ENCODE assay signal across 31 cellular contexts in genomic region chr12:12964255-12964654, GRCh38. TPM values are rescaled to one million over a fixed set of nuclear protein-coding genes. Genes with fewer than 3 reads are reported as not detected.
DNase-seq lines count a peak whose midpoint lies in the region; ATAC-seq and TF ChIP-seq lines count a peak whose summit lies in the region.
"Had no signal": no experiment of that assay in that cellular context is flagged by ENCODE, and none has a peak within 500 bp of the region (broad histone marks: within the 10 kb centered on the region; RNA-seq: fewer than 3 reads in every experiment).

No MANE protein-coding gene starts in this region.

- intact Hi-C loops in activated CD4-positive, alpha-beta memory T cell treated with anti-CD3 and anti-CD28 coated beads for 36 hours (cut with micrococcal nuclease), result no loop called here

- peak overlapping the region; percentile 38 for H3K27ac Mint-ChIP-seq in activated CD4-positive, alpha-beta memory T cell treated with anti-CD3 and anti-CD28 coated beads, Interleukin-2, amount 10 ng/mL, durations not matched to agents 7 days and 5 days
- H3K27ac Mint-ChIP-seq in activated CD4-positive, alpha-beta memory T cell treated with anti-CD3 and anti-CD28 coated beads for 36 hours, result no peak overlapping the region
- H3K27ac Mint-ChIP-seq in effector memory CD8-positive, alpha-beta T cell, result no peak overlapping the region
- H3K27ac Mint-ChIP-seq: activated naive CD8-positive, alpha-beta T cell; activated T-helper 17 cell treated with anti-CD3 and anti-CD28 coated beads, Interleukin-2, amount 50 U/mL, for 72 hours; CD4-positive, alpha-beta memory T cell; IgD-negative memory B cell; natural killer cell had no signal

- no peak overlapping the region for H3K4me3 Mint-ChIP-seq in activated CD4-positive, alpha-beta memory T cell treated with anti-CD3 and anti-CD28 coated beads, Interleukin-2, amount 10 ng/mL, durations not matched to agents 7 days and 5 days
- no peak overlapping the region for H3K4me3 Mint-ChIP-seq in activated CD4-positive, alpha-beta memory T cell treated with anti-CD3 and anti-CD28 coated beads for 36 hours
- no peak overlapping the region for H3K4me3 Mint-ChIP-seq in effector memory CD8-positive, alpha-beta T cell
- H3K4me3 Mint-ChIP-seq: activated naive CD8-positive, alpha-beta T cell; activated T-helper 17 cell treated with anti-CD3 and anti-CD28 coated beads, Interleukin-2, amount 50 U/mL, for 72 hours; CD4-positive, alpha-beta memory T cell; natural killer cell had no signal

- no peak for TF ChIP-seq CTCF in fibroblast of villous mesenchyme (IDR thresholded peaks at IDR 0.05; ENCODE audit: insufficient read depth, low read depth, low read length)

- DNase-seq in activated CD4-positive, alpha-beta memory T cell treated with anti-CD3 and anti-CD28 coated beads, Interleukin-2, amount 10 ng/mL, durations not matched to agents 7 days and 5 days, result no peak
- DNase-seq in activated CD4-positive, alpha-beta memory T cell treated with anti-CD3 and anti-CD28 coated beads for 36 hours, result no peak
- DNase-seq in HT1080 (ENCODE audit: low read depth), result peak; percentile 4
- DNase-seq in NOMO-1 (lab: John Stamatoyannopoulos, UW; ENCODE audit: unreplicated experiment in 2 of 2), result peak; percentile 49 to 65
- DNase-seq in fibroblast of villous mesenchyme (ENCODE audit: low read depth), result peak; percentile 13
- DNase-seq in effector memory CD8-positive, alpha-beta T cell, result no peak
- DNase-seq in NCI-H128 (lab: John Stamatoyannopoulos, UW; ENCODE audit: unreplicated experiment), result no peak
- DNase-seq: caudate nucleus; CD4-positive, alpha-beta memory T cell; cortex of kidney; DMS 273 treated with DMSO at 0.1 percent for 48 hours; foreskin keratinocyte; heart left ventricle; lower lobe of right lung; MM.1S; natural killer cell; NCI-H1694; NCI-H510A; SJCRH30; stomach; thyroid gland had no signal

- H3K9me3 Mint-ChIP-seq in activated CD4-positive, alpha-beta memory T cell treated with anti-CD3 and anti-CD28 coated beads, Interleukin-2, amount 10 ng/mL, durations not matched to agents 7 days and 5 days, result no peaks in the 10 kb centered on the region
- no peaks in the 10 kb centered on the region for H3K9me3 Mint-ChIP-seq in activated CD4-positive, alpha-beta memory T cell treated with anti-CD3 and anti-CD28 coated beads for 36 hours
- no peaks in the 10 kb centered on the region for H3K9me3 Mint-ChIP-seq in effector memory CD8-positive, alpha-beta T cell
- H3K9me3 Mint-ChIP-seq: activated T-helper 17 cell treated with anti-CD3 and anti-CD28 coated beads, Interleukin-2, amount 50 U/mL, for 72 hours; IgD-negative memory B cell; natural killer cell had no signal

- no peaks in the 10 kb centered on the region for H3K27me3 Mint-ChIP-seq in activated CD4-positive, alpha-beta memory T cell treated with anti-CD3 and anti-CD28 coated beads, Interleukin-2, amount 10 ng/mL, durations not matched to agents 7 days and 5 days
- peaks cover 4% of the 10 kb centered on the region for H3K27me3 Mint-ChIP-seq in activated CD4-positive, alpha-beta memory T cell treated with anti-CD3 and anti-CD28 coated beads for 36 hours
- H3K27me3 Mint-ChIP-seq in effector memory CD8-positive, alpha-beta T cell, result peaks cover under 1 to 12% of the 10 kb centered on the region in 2 donors

- H3K36me3 Mint-ChIP-seq in activated CD4-positive, alpha-beta memory T cell treated with anti-CD3 and anti-CD28 coated beads, Interleukin-2, amount 10 ng/mL, durations not matched to agents 7 days and 5 days (ENCODE audit: low read depth), result no peaks in the 10 kb centered on the region
- no peaks in the 10 kb centered on the region for H3K36me3 Mint-ChIP-seq in activated CD4-positive, alpha-beta memory T cell treated with anti-CD3 and anti-CD28 coated beads for 36 hours
- no peaks in the 10 kb centered on the region for H3K36me3 Mint-ChIP-seq in effector memory CD8-positive, alpha-beta T cell (ENCODE audit: insufficient read depth)
- H3K36me3 Mint-ChIP-seq: natural killer cell had no signal

- no peak for ATAC-seq in effector memory CD8-positive, alpha-beta T cell (replicated peaks)
- no peak for ATAC-seq in HG02678 (IDR thresholded peaks at IDR 0.05; ENCODE audit: unreplicated experiment)
- ATAC-seq: A549; activated T-helper 17 cell treated with anti-CD3 and anti-CD28 coated beads, Interleukin-2, amount 50 U/mL, for 72 hours; foreskin keratinocyte; heart left ventricle had no signal

- POLR2A ChIA-PET in activated CD4-positive, alpha-beta memory T cell treated with anti-CD3 and anti-CD28 coated beads, Interleukin-2, amount 10 ng/mL, durations not matched to agents 7 days and 5 days (lab: Charles Lee), result no interaction called here
- POLR2A ChIA-PET in activated CD4-positive, alpha-beta memory T cell treated with anti-CD3 and anti-CD28 coated beads for 36 hours (lab: Charles Lee), result no interaction called here

- no peak overlapping the region for H3K4me3 ChIP-seq in fibroblast of villous mesenchyme (ENCODE audit: low read depth, low read length)
- H3K4me3 ChIP-seq: A549, heart left ventricle, lower lobe of right lung, SJCRH30, stomach, thyroid gland had no signal

- peaks cover 12% of the 10 kb centered on the region for H3K4me1 Mint-ChIP-seq in activated CD4-positive, alpha-beta memory T cell treated with anti-CD3 and anti-CD28 coated beads, Interleukin-2, amount 10 ng/mL, durations not matched to agents 7 days and 5 days
- no peaks in the 10 kb centered on the region for H3K4me1 Mint-ChIP-seq in activated CD4-positive, alpha-beta memory T cell treated with anti-CD3 and anti-CD28 coated beads for 36 hours (ENCODE audit: low read depth)
- H3K4me1 Mint-ChIP-seq in effector memory CD8-positive, alpha-beta T cell (ENCODE audit: low read depth in 2 of 2), result peaks cover 4 to 5% of the 10 kb centered on the region in 2 donors
- H3K4me1 Mint-ChIP-seq: activated T-helper 17 cell treated with anti-CD3 and anti-CD28 coated beads, Interleukin-2, amount 50 U/mL, for 72 hours; CD4-positive, alpha-beta memory T cell; IgD-negative memory B cell had no signal

- CTCF ChIA-PET in activated CD4-positive, alpha-beta memory T cell treated with anti-CD3 and anti-CD28 coated beads, Interleukin-2, amount 10 ng/mL, durations not matched to agents 7 days and 5 days (lab: Charles Lee), result interaction anchor here (1.8 kb wide), 1 partner anchor 48 kb away, joined by 4 read pairs; no protein-coding TSS in a partner anchor
- CTCF ChIA-PET in activated CD4-positive, alpha-beta memory T cell treated with anti-CD3 and anti-CD28 coated beads for 36 hours (lab: Charles Lee), result interaction anchor here (1.1 kb wide), 1 partner anchor 80 kb away, joined by 3 read pairs; the partner anchor contains the start of gene FAM234B

RNA-seq across cellular contexts. Expression of gene GPRC5D, which starts 12.3 kb away (rescaled TPM):
- 1 to 10 TPM in 1 of 2 experiments, under 1 TPM in 1; 0.73 to 1.6 TPM for total RNA-seq in activated CD4-positive, alpha-beta memory T cell treated with anti-CD3 and anti-CD28 coated beads, Interleukin-2, amount 10 ng/mL, durations not matched to agents 7 days and 5 days
- under 1 TPM in 1 of 2 experiments, not detected in 1; 0.46 TPM for total RNA-seq in activated CD4-positive, alpha-beta memory T cell treated with anti-CD3 and anti-CD28 coated beads for 36 hours
- not detected in 2 replicates for total RNA-seq in HT1080 (2014; rRNA removed; shearing (Covaris generic))
- not detected in 2 replicates for polyA plus RNA-seq in HT1080 (2015; cell fraction: cytosol; rRNA removed)
- polyA plus RNA-seq in HT1080 (2015; cell fraction: nucleus; rRNA removed), result 0.17 TPM in 1 of 2 replicates, not detected in the other
- total RNA-seq in fibroblast of villous mesenchyme, result not detected in 2 replicates
- total RNA-seq: activated T-helper 17 cell treated with anti-CD3 and anti-CD28 coated beads, Interleukin-2, amount 50 U/mL, for 72 hours; astrocyte; CD4-positive, alpha-beta memory T cell; foreskin keratinocyte; H1; heart left ventricle; kidney epithelial cell; lower lobe of right lung; omental fat pad; SJCRH30; stomach; T-helper 1 cell treated with Interleukin-12 subunit alpha and Interleukin-12 subunit beta and Interleukin-4 antibody, amounts not matched to agents 30 ng/mL and 1 ng/mL, for 36 hours; thyroid gland had no signal
- polyA plus RNA-seq: A549, foreskin keratinocyte had no signal

RNA-seq across cellular contexts. Expression of gene HEBP1, which starts 35.8 kb away (rescaled TPM):
- 10 to 100 TPM; 11.1 to 12.5 TPM for total RNA-seq in activated CD4-positive, alpha-beta memory T cell treated with anti-CD3 and anti-CD28 coated beads, Interleukin-2, amount 10 ng/mL, durations not matched to agents 7 days and 5 days
- 10 to 100 TPM; 20.5 to 22.4 TPM for total RNA-seq in activated CD4-positive, alpha-beta memory T cell treated with anti-CD3 and anti-CD28 coated beads for 36 hours
- 9.7 and 26.2 TPM in 2 replicates for total RNA-seq in HT1080 (2014; rRNA removed; shearing (Covaris generic))
- polyA plus RNA-seq in HT1080 (2015; cell fraction: cytosol; rRNA removed), result 53.6 and 58.6 TPM in 2 replicates
- polyA plus RNA-seq in HT1080 (2015; cell fraction: nucleus; rRNA removed), result 27.4 and 32.5 TPM in 2 replicates
- total RNA-seq in fibroblast of villous mesenchyme, result 12.2 and 19.9 TPM in 2 replicates

Comparison
In these comparisons a context has a peak if more than half of its experiments do, and no peak if none do; other contexts are left out.
1. DNase-seq: peak in HT1080 (single experiment), NOMO-1 (2 of 2) and fibroblast of villous mesenchyme (single experiment); none in activated CD4-positive, alpha-beta memory T cell treated with anti-CD3 and anti-CD28 coated beads, Interleukin-2, amount 10 ng/mL, durations not matched to agents 7 days and 5 days (single experiment), activated CD4-positive, alpha-beta memory T cell treated with anti-CD3 and anti-CD28 coated beads for 36 hours (single experiment), effector memory CD8-positive, alpha-beta T cell (0 of 3) and NCI-H128 (single experiment).